In the genomic region with DNA sequence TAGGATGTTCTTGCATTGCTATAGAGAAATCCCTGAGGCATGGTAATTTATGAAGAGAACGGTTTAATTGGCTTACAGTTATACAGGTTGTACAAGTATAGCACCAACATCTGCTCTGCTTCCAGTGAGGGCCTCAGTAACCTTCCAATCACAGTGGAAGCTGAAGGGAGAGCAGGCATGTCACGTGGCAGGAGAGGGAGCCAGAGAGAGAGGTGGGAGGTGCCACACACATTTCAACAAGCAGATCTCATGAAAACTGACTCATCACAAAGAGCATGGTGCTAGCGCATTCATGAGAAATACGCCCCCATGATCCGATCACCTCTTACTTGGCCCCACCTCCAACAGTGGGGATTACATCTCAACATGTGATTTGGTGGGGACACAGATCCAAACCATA, we compare ENCODE assay signal across 20 cellular contexts.
"Had no signal": no experiment of that assay in that cellular context is flagged by ENCODE, and none has a peak within 500 bp of the region (broad histone marks: within the 10 kb centered on the region; RNA-seq: fewer than 3 reads in every experiment).

No MANE protein-coding gene starts in this region.

- FAIRE-seq: small intestine had no signal

- ATAC-seq: activated CD4-positive, alpha-beta T cell treated with anti-CD3 and anti-CD28 coated beads for 36 hours; effector memory CD8-positive, alpha-beta T cell; natural killer cell; sciatic nerve; stimulated activated naive B cell treated with anti-CD40 and anti-IgM and Interleukin-4, amounts not matched to agents 10 μg/mL and 1 μg/mL and 100 μg/mL, for 72 hours had no signal

- H3K27ac ChIP-seq: breast epithelium, colonic mucosa, dorsolateral prefrontal cortex, uterus had no signal

- DNase-seq: activated CD4-positive, alpha-beta T cell treated with anti-CD3 and anti-CD28 coated beads for 36 hours; activated CD4-positive, alpha-beta T cell treated with anti-CD3 and anti-CD28 coated beads, Interleukin-2, amount 50 U/mL, for 48 hours; activated naive CD4-positive, alpha-beta T cell treated with Interleukin-2 at 50 U/mL for 16 hours; activated naive CD8-positive, alpha-beta T cell treated with anti-CD3 and anti-CD28 coated beads for 36 hours; activated T-cell treated with anti-CD3 and anti-CD28 coated beads, Interleukin-2, amount 50 U/mL, for 48 hours; amniotic stem cell; colonic mucosa; dorsolateral prefrontal cortex; effector memory CD8-positive, alpha-beta T cell; immature natural killer cell; midbrain; natural killer cell; small intestine; stimulated activated CD4-positive, alpha-beta T cell treated with anti-CD3 and anti-CD28 coated beads, Interleukin-2, amount 100 ng/mL, for 24 hours; stimulated activated naive B cell treated with anti-CD40 and anti-IgM and Interleukin-4, amounts not matched to agents 10 μg/mL and 1 μg/mL and 100 μg/mL, for 72 hours; trophoblast cell; uterus had no signal

- H3K27me3 ChIP-seq: breast epithelium, colonic mucosa, uterus had no signal

- H3K4me3 ChIP-seq: breast epithelium, colonic mucosa, dorsolateral prefrontal cortex, lung, uterus had no signal

- H3K9me3 ChIP-seq: breast epithelium, colonic mucosa, uterus had no signal

- H3K36me3 ChIP-seq: breast epithelium, colonic mucosa, uterus had no signal

- H3K4me1 ChIP-seq: breast epithelium, colonic mucosa, uterus had no signal
